32 cellular contexts compared by ENCODE assay signal in the genomic region with DNA sequence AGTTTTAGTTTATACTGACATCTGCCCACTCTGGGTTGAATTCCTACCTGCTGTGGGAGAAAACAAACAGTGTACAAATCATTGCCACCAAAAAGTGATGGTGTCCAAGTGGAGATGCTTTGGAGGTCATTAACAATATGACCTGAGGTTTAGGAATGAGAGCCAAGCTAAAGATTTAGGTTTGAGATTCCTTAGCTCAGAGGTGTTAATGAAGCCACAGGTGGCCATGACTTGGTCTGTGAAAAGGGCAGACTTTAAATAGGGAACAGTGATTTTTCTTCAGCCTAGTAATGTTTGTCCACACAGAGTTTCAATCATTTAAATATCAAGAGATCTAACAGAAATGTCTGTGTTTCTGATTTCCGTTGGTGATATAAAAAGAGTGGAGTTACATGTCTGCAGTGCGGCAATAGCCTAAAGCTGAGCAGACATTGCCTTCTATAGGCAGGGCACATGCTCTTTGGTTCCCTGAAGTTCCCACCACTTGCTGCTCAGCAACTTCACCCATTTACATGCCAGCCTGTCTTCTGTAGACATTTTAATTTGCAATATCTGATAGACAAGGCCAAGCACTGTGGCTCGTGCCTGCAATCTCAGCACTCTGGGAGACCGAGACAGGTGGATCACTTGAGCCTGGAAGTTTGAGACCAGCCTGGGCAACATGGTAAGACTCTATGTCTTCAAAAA.
"Had no signal": no experiment of that assay in that cellular context is flagged by ENCODE, and none has a peak within 500 bp of the region (broad histone marks: within the 10 kb centered on the region; RNA-seq: fewer than 3 reads in every experiment).

No MANE protein-coding gene starts in this region.

- H3K27ac Mint-ChIP-seq: activated CD4-positive, alpha-beta memory T cell treated with anti-CD3 and anti-CD28 coated beads for 36 hours; activated CD4-positive, alpha-beta T cell treated with anti-CD3 and anti-CD28 coated beads for 36 hours; activated CD4-positive, alpha-beta T cell treated with anti-CD3 and anti-CD28 coated beads, Interleukin-2, amount 10 ng/mL, durations not matched to agents 24 days and 14 days; activated CD8-positive, alpha-beta memory T cell treated with anti-CD3 and anti-CD28 coated beads, Interleukin-2, amount 10 ng/mL, durations not matched to agents 7 days and 5 days; activated CD8-positive, alpha-beta T cell treated with anti-CD3 and anti-CD28 coated beads, Interleukin-2, amount 10 ng/mL, durations not matched to agents 7 days and 5 days; activated naive CD4-positive, alpha-beta T cell treated with anti-CD3 and anti-CD28 coated beads for 36 hours; activated naive CD4-positive, alpha-beta T cell treated with anti-CD3 and anti-CD28 coated beads, Interleukin-2, amount 50 U/mL, for 24 hours; activated naive CD8-positive, alpha-beta T cell treated with anti-CD3 and anti-CD28 coated beads for 36 hours; activated naive CD8-positive, alpha-beta T cell treated with anti-CD3 and anti-CD28 coated beads, Interleukin-2, amount 50 U/mL, for 24 hours; activated T-helper 1 cell treated with anti-CD3 and anti-CD28 coated beads, Interleukin-12 subunit alpha, Interleukin-12 subunit beta, Interleukin-2, Interleukin-4 antibody, amounts not matched to agents 30 ng/mL and 10 ng/mL and 1 ng/mL, durations not matched to agents 14 hours and 24 hours and 36 hours; activated T-helper 2 cell treated with anti-CD3 and anti-CD28 coated beads, Interferon-gamma antibody, Interleukin-2, Interleukin-4, amounts not matched to agents 10 μg/mL and 5 μg/mL and 100 μg/mL, durations not matched to agents 14 hours and 24 hours and 36 hours; effector memory CD8-positive, alpha-beta T cell had no signal

- H3K27ac ChIP-seq: adrenal gland, body of pancreas, epithelial cell of prostate, esophagus squamous epithelium, gastroesophageal sphincter, heart right ventricle had no signal

- H3K4me1 ChIP-seq: adrenal gland, body of pancreas, esophagus squamous epithelium, gastroesophageal sphincter, heart right ventricle had no signal

- H3K4me1 Mint-ChIP-seq: activated CD4-positive, alpha-beta T cell treated with anti-CD3 and anti-CD28 coated beads for 36 hours; activated CD4-positive, alpha-beta T cell treated with anti-CD3 and anti-CD28 coated beads, Interleukin-2, amount 10 ng/mL, durations not matched to agents 24 days and 14 days; activated CD8-positive, alpha-beta memory T cell treated with anti-CD3 and anti-CD28 coated beads, Interleukin-2, amount 10 ng/mL, durations not matched to agents 7 days and 5 days; activated naive CD4-positive, alpha-beta T cell treated with anti-CD3 and anti-CD28 coated beads, Interleukin-2, amount 50 U/mL, for 24 hours; activated naive CD8-positive, alpha-beta T cell treated with anti-CD3 and anti-CD28 coated beads for 36 hours; activated naive CD8-positive, alpha-beta T cell treated with anti-CD3 and anti-CD28 coated beads, Interleukin-2, amount 50 U/mL, for 24 hours had no signal

- H3K9me3 ChIP-seq: adrenal gland, body of pancreas, esophagus squamous epithelium, gastroesophageal sphincter, heart right ventricle had no signal

- H3K4me3 ChIP-seq: adrenal gland, body of pancreas, esophagus squamous epithelium, gastroesophageal sphincter, heart right ventricle had no signal

- H3K36me3 ChIP-seq: adrenal gland, esophagus squamous epithelium, gastroesophageal sphincter, heart right ventricle had no signal

- H3K9me3 Mint-ChIP-seq: activated CD4-positive, alpha-beta memory T cell treated with anti-CD3 and anti-CD28 coated beads for 36 hours; activated CD4-positive, alpha-beta T cell treated with anti-CD3 and anti-CD28 coated beads, Interleukin-2, amount 10 ng/mL, durations not matched to agents 24 days and 14 days; activated naive CD4-positive, alpha-beta T cell treated with anti-CD3 and anti-CD28 coated beads for 36 hours; activated naive CD4-positive, alpha-beta T cell treated with anti-CD3 and anti-CD28 coated beads, Interleukin-2, amount 50 U/mL, for 24 hours; activated naive CD8-positive, alpha-beta T cell treated with anti-CD3 and anti-CD28 coated beads for 36 hours; activated naive CD8-positive, alpha-beta T cell treated with anti-CD3 and anti-CD28 coated beads, Interleukin-2, amount 50 U/mL, for 24 hours; activated T-helper 1 cell treated with anti-CD3 and anti-CD28 coated beads, Interleukin-12 subunit alpha, Interleukin-12 subunit beta, Interleukin-2, Interleukin-4 antibody, amounts not matched to agents 30 ng/mL and 10 ng/mL and 1 ng/mL, durations not matched to agents 14 hours and 24 hours and 36 hours; activated T-helper 2 cell treated with anti-CD3 and anti-CD28 coated beads, Interferon-gamma antibody, Interleukin-2, Interleukin-4, amounts not matched to agents 10 μg/mL and 5 μg/mL and 100 μg/mL, durations not matched to agents 14 hours and 24 hours and 36 hours; effector memory CD8-positive, alpha-beta T cell had no signal

- H3K4me3 Mint-ChIP-seq: activated CD4-positive, alpha-beta memory T cell treated with anti-CD3 and anti-CD28 coated beads for 36 hours; activated CD4-positive, alpha-beta T cell treated with anti-CD3 and anti-CD28 coated beads for 36 hours; activated CD4-positive, alpha-beta T cell treated with anti-CD3 and anti-CD28 coated beads, Interleukin-2, amount 10 ng/mL, durations not matched to agents 24 days and 14 days; activated CD8-positive, alpha-beta memory T cell treated with anti-CD3 and anti-CD28 coated beads, Interleukin-2, amount 10 ng/mL, durations not matched to agents 7 days and 5 days; activated CD8-positive, alpha-beta T cell treated with anti-CD3 and anti-CD28 coated beads, Interleukin-2, amount 10 ng/mL, durations not matched to agents 7 days and 5 days; activated naive CD4-positive, alpha-beta T cell treated with anti-CD3 and anti-CD28 coated beads for 36 hours; activated naive CD4-positive, alpha-beta T cell treated with anti-CD3 and anti-CD28 coated beads, Interleukin-2, amount 50 U/mL, for 24 hours; activated naive CD8-positive, alpha-beta T cell treated with anti-CD3 and anti-CD28 coated beads for 36 hours; activated naive CD8-positive, alpha-beta T cell treated with anti-CD3 and anti-CD28 coated beads, Interleukin-2, amount 50 U/mL, for 24 hours; activated T-helper 1 cell treated with anti-CD3 and anti-CD28 coated beads, Interleukin-12 subunit alpha, Interleukin-12 subunit beta, Interleukin-2, Interleukin-4 antibody, amounts not matched to agents 30 ng/mL and 10 ng/mL and 1 ng/mL, durations not matched to agents 14 hours and 24 hours and 36 hours; effector memory CD8-positive, alpha-beta T cell had no signal

- DNase-seq: activated CD4-positive, alpha-beta memory T cell treated with anti-CD3 and anti-CD28 coated beads for 36 hours; activated CD4-positive, alpha-beta T cell treated with anti-CD3 and anti-CD28 coated beads for 36 hours; activated CD4-positive, alpha-beta T cell treated with anti-CD3 and anti-CD28 coated beads, Interleukin-2, amount 10 ng/mL, durations not matched to agents 24 days and 14 days; activated CD4-positive, CD25-positive, alpha-beta regulatory T cell; activated CD4-positive, CD25-positive, alpha-beta regulatory T cell treated with anti-CD3 and anti-CD28 coated beads, Interleukin-2, amount 50 U/mL, for 72 hours; activated CD8-positive, alpha-beta memory T cell treated with anti-CD3 and anti-CD28 coated beads, Interleukin-2, amount 10 ng/mL, durations not matched to agents 7 days and 5 days; activated CD8-positive, alpha-beta memory T cell treated with anti-CD3 and anti-CD28 coated beads, Interleukin-2, amount 50 U/mL, for 4 hours; activated CD8-positive, alpha-beta T cell treated with anti-CD3 and anti-CD28 coated beads, Interleukin-2, amount 10 ng/mL, durations not matched to agents 7 days and 5 days; activated effector memory CD4-positive, alpha-beta T cell treated with anti-CD3 and anti-CD28 coated beads, Interleukin-2, amount 50 U/mL, for 16 hours; activated naive CD4-positive, alpha-beta T cell treated with anti-CD3 and anti-CD28 coated beads for 36 hours; activated naive CD8-positive, alpha-beta T cell treated with anti-CD3 and anti-CD28 coated beads for 36 hours; activated naive CD8-positive, alpha-beta T cell treated with anti-CD3 and anti-CD28 coated beads, Interleukin-2, amount 50 U/mL, for 24 hours; activated T-cell treated with anti-CD3 and anti-CD28 coated beads, Interleukin-2, amount 50 U/mL, for 1 hour; activated T-cell treated with anti-CD3 and anti-CD28 coated beads, Interleukin-2, amount 50 U/mL, for 48 hours; adrenal gland; amygdala; aorta; body of pancreas; caudate nucleus; cortex of kidney; dermis blood vessel endothelial cell; effector CD4-positive, alpha-beta T cell; effector memory CD8-positive, alpha-beta T cell; esophagus squamous epithelium; foreskin melanocyte; heart right ventricle; T-helper 2 cell had no signal

- ATAC-seq: activated CD4-positive, alpha-beta T cell treated with anti-CD3 and anti-CD28 coated beads for 36 hours; activated CD8-positive, alpha-beta memory T cell treated with anti-CD3 and anti-CD28 coated beads, Interleukin-2, amount 10 ng/mL, durations not matched to agents 7 days and 5 days; activated CD8-positive, alpha-beta T cell treated with anti-CD3 and anti-CD28 coated beads, Interleukin-2, amount 10 ng/mL, durations not matched to agents 7 days and 5 days; activated naive CD8-positive, alpha-beta T cell treated with anti-CD3 and anti-CD28 coated beads, Interleukin-2, amount 50 U/mL, for 24 hours; body of pancreas; effector memory CD8-positive, alpha-beta T cell; gastroesophageal sphincter; heart right ventricle had no signal

- H3K27me3 ChIP-seq: adrenal gland, body of pancreas, esophagus squamous epithelium, gastroesophageal sphincter, heart right ventricle had no signal

- H3K36me3 Mint-ChIP-seq: activated CD4-positive, alpha-beta memory T cell treated with anti-CD3 and anti-CD28 coated beads for 36 hours; activated CD8-positive, alpha-beta memory T cell treated with anti-CD3 and anti-CD28 coated beads, Interleukin-2, amount 10 ng/mL, durations not matched to agents 7 days and 5 days; activated naive CD4-positive, alpha-beta T cell treated with anti-CD3 and anti-CD28 coated beads, Interleukin-2, amount 50 U/mL, for 24 hours; activated naive CD8-positive, alpha-beta T cell treated with anti-CD3 and anti-CD28 coated beads for 36 hours had no signal

- H3K27me3 Mint-ChIP-seq: activated CD4-positive, alpha-beta memory T cell treated with anti-CD3 and anti-CD28 coated beads for 36 hours; activated CD4-positive, alpha-beta T cell treated with anti-CD3 and anti-CD28 coated beads for 36 hours; activated CD4-positive, alpha-beta T cell treated with anti-CD3 and anti-CD28 coated beads, Interleukin-2, amount 10 ng/mL, durations not matched to agents 24 days and 14 days; activated CD8-positive, alpha-beta memory T cell treated with anti-CD3 and anti-CD28 coated beads, Interleukin-2, amount 10 ng/mL, durations not matched to agents 7 days and 5 days; activated naive CD4-positive, alpha-beta T cell treated with anti-CD3 and anti-CD28 coated beads, Interleukin-2, amount 50 U/mL, for 24 hours; activated naive CD8-positive, alpha-beta T cell treated with anti-CD3 and anti-CD28 coated beads for 36 hours; activated naive CD8-positive, alpha-beta T cell treated with anti-CD3 and anti-CD28 coated beads, Interleukin-2, amount 50 U/mL, for 24 hours; effector memory CD8-positive, alpha-beta T cell had no signal
